Comparison of ENCODE assay signal across 8 cellular contexts in the genomic region with DNA sequence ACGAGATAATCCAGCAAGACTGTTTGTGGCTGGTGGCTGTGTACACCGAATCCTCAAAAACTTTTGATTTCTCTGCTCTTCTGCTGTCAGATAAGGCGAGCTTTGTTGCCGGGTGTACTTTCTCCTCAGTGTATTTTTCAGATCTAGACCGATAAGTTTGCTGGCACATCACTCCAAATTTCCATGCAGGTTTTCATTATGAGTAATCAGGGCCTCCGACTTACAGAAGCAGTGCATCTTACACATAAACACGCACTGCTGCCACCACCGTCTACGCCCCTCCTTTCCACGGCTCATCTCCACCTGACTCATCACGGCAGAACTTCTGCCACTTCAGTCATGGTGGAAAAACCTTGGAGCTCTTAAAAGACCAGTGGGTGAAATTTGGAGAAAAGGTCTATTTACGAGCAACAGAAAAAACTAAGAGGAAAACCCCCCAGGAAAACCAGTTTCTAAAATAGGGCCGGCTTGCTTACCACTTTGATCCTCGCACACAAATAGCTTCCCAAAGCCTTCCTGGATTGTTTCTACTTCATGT. TPM values are rescaled to one million over a fixed set of nuclear protein-coding genes. Genes with fewer than 3 reads are reported as not detected.
A peak's percentile ranks its signal among the peaks of the same experiment; 100 is the strongest.
DNase-seq lines count a peak whose midpoint lies in the region; ATAC-seq and TF ChIP-seq lines count a peak whose summit lies in the region.

No MANE protein-coding gene starts in this region.

- DNase-seq in GM10248 (ENCODE audit: extremely low spot score): peak; percentile 59
- peak; percentile 61 for DNase-seq in T1000 (lab: John Stamatoyannopoulos, UW)
- peak; percentile 58 to 89 for DNase-seq in cardiac fibroblast (ENCODE audit: low read depth in 2 of 2)
- peak; percentile 65 to 87 for DNase-seq in stimulated activated CD4-positive, alpha-beta T cell treated with anti-CD3 and anti-CD28 coated beads, Interleukin-4, amount 100 ng/mL, for 4 hours
- no peak for DNase-seq in esophagus squamous epithelium (lab: John Stamatoyannopoulos, UW)
- no peak for DNase-seq in hippocampal formation (lab: John Stamatoyannopoulos, UW)
- no peak for DNase-seq in neural progenitor cell (ENCODE audit: low spot score)

- TF ChIP-seq POLR2A in esophagus squamous epithelium (IDR thresholded peaks at IDR 0.05): no peak

- no peak overlapping the region for H3K4me3 ChIP-seq in cardiac fibroblast (replicated peaks in 1 of 2; ENCODE audit: low read depth in 2 of 2, low read length in 2 of 2)
- H3K4me3 ChIP-seq in esophagus squamous epithelium: no peak overlapping the region
- H3K4me3 ChIP-seq in neural progenitor cell: no peak overlapping the region

- no peak overlapping the region for H3K4me3 Mint-ChIP-seq in neural progenitor cell

- H3K27me3 ChIP-seq in esophagus squamous epithelium (no peaks in the 10 kb centered on the region), neural progenitor cell (no peaks in the 10 kb centered on the region)

- peak; percentile 80 for ATAC-seq in HG02588 (IDR thresholded peaks at IDR 0.05; ENCODE audit: unreplicated experiment)

- peaks cover 9% of the 10 kb centered on the region for H3K9me3 Mint-ChIP-seq in neural progenitor cell

- H3K27ac ChIP-seq in esophagus squamous epithelium: peak overlapping the region in 1 of 4 donors; percentile 18
- H3K27ac ChIP-seq in neural progenitor cell: no peak overlapping the region

- peaks cover 51% of the 10 kb centered on the region for H4K20me1 ChIP-seq in neural progenitor cell (ENCODE audit: low read depth)

- CTCF ChIA-PET in GM10248 (lab: Yijun Ruan, JAX): interaction anchor here (1.1 kb wide), 1 partner anchor 10 kb away, joined by 3 read pairs; no protein-coding TSS in a partner anchor

- peaks cover 45% of the 10 kb centered on the region for H3K36me3 Mint-ChIP-seq in neural progenitor cell

- H3K27me3 Mint-ChIP-seq in neural progenitor cell (ENCODE audit: insufficient read depth, low read depth): no peaks in the 10 kb centered on the region

- H3K4me2 ChIP-seq in neural progenitor cell: no peak overlapping the region

- no peak overlapping the region for H3K27ac Mint-ChIP-seq in neural progenitor cell

- H3F3A ChIP-seq in neural progenitor cell (ENCODE audit: low read depth): no peaks in the 10 kb centered on the region

- H3K4me1 ChIP-seq in esophagus squamous epithelium: peaks cover 0 to 30% (median 0%) of the 10 kb centered on the region in 3 donors
- no peaks in the 10 kb centered on the region for H3K4me1 ChIP-seq in neural progenitor cell

- intact Hi-C loops in esophagus squamous epithelium (cut with DNase I): no loop called here

- POLR2A ChIA-PET in GM10248 (lab: Yijun Ruan, JAX): interaction anchor here (0.6 kb wide), 1 partner anchor 156 kb away, joined by 3 read pairs; no protein-coding TSS in a partner anchor

- TF ChIP-seq CTCF in GM10248 (IDR thresholded peaks at IDR 0.05; ENCODE audit: control extremely low read depth, extremely low read depth, low read depth, missing control alignments) (no peak), cardiac fibroblast (IDR thresholded peaks at IDR 0.05; ENCODE audit: low read depth, low read length) (no peak), esophagus squamous epithelium (IDR thresholded peaks at IDR 0.05) (no peak), neural progenitor cell (IDR thresholded peaks at IDR 0.05) (no peak)

- H3K4me1 Mint-ChIP-seq in neural progenitor cell: no peaks in the 10 kb centered on the region

- H3K9ac ChIP-seq in neural progenitor cell: no peak overlapping the region

- H3K36me3 ChIP-seq in esophagus squamous epithelium (peaks cover 0 to 19% (median 0%) of the 10 kb centered on the region in 3 donors), neural progenitor cell (peaks cover 6% of the 10 kb centered on the region)

- H3K79me2 ChIP-seq in neural progenitor cell (ENCODE audit: low read depth): peaks cover 69% of the 10 kb centered on the region

- H2AFZ ChIP-seq in neural progenitor cell (replicated peaks): no peak overlapping the region

- no peaks in the 10 kb centered on the region for H3K9me3 ChIP-seq in esophagus squamous epithelium
- H3K9me3 ChIP-seq in neural progenitor cell (ENCODE audit: low read depth): no peaks in the 10 kb centered on the region

- WGBS in esophagus squamous epithelium, 2 donors: 44 to 45% methylated on average over 14 of the region's 14 CpGs

RNA-seq across cellular contexts. Expression of gene ZBTB21, which starts 7.7 kb away (rescaled TPM):
- total RNA-seq in esophagus squamous epithelium (10 to 100 TPM in 1 of 4 donors, 1 to 10 TPM in 3; 5.9 to 10.3 (median 7.8) TPM), neural progenitor cell (ENCODE audit: low replicate concordance) (24.2 and 25.3 TPM in 2 replicates)

RNA-seq across cellular contexts. Expression of gene C2CD2, which starts 48.7 kb away (rescaled TPM):
- total RNA-seq in esophagus squamous epithelium: 10 to 100 TPM; 13.6 to 21.2 (median 15.6) TPM
- total RNA-seq in neural progenitor cell (ENCODE audit: low replicate concordance): 15.3 and 19.6 TPM in 2 replicates

Comparison
In these comparisons a context has a peak if more than half of its experiments do, and no peak if none do; other contexts are left out.
1. DNase-seq: peak in GM10248 (single experiment), T1000 (single experiment), cardiac fibroblast (2 of 2) and stimulated activated CD4-positive, alpha-beta T cell treated with anti-CD3 and anti-CD28 coated beads, Interleukin-4, amount 100 ng/mL, for 4 hours (2 of 2); none in esophagus squamous epithelium (single experiment), hippocampal formation (0 of 2) and neural progenitor cell (single experiment).